In genomic region chr19:32580901-32581703, GRCh38 we compare ENCODE assay signal across 8 cellular contexts. TPM values are rescaled to one million over a fixed set of nuclear protein-coding genes. Genes with fewer than 3 reads are reported as not detected.
DNase-seq lines count a peak whose midpoint lies in the region; ATAC-seq lines count a peak whose summit lies in the region.

PDCD5 (plus strand) TSS chr19:32581190; CDS start chr19:32581262, 72 bp downstream.

- H3K36me3 ChIP-seq in effector memory CD4-positive, alpha-beta T cell (ENCODE audit: control insufficient read depth, insufficient read depth, low read length), result peaks cover 21% of the 10 kb centered on the region

- ATAC-seq in GM21360 (IDR thresholded peaks at IDR 0.05; ENCODE audit: unreplicated experiment), result peak; percentile 89

- peaks cover 13% of the 10 kb centered on the region for H3K4me1 ChIP-seq in effector memory CD4-positive, alpha-beta T cell (ENCODE audit: control insufficient read depth, insufficient read depth, low read length, poor library complexity, severe bottlenecking)

- no peaks in the 10 kb centered on the region for H3K27me3 ChIP-seq in effector memory CD4-positive, alpha-beta T cell (replicated peaks; ENCODE audit: control insufficient read depth, insufficient read depth, low read length, poor library complexity, severe bottlenecking)

- no peaks in the 10 kb centered on the region for H3K9me3 ChIP-seq in effector memory CD4-positive, alpha-beta T cell (ENCODE audit: control insufficient read depth, low read length)

- H3K4me3 ChIP-seq in effector memory CD4-positive, alpha-beta T cell (ENCODE audit: insufficient read depth, low read depth, low read length, poor library complexity, severe bottlenecking), result peak within 1 kb of the TSS; percentile 56

- DNase-seq in COLO829 (ENCODE audit: low spot score) (peak; percentile 97), HT-29 (ENCODE audit: low spot score) (peak; percentile 98), medulla oblongata (ENCODE audit: extremely low spot score) (peak; percentile 96)
- DNase-seq in NK-92 treated with Interleukin-12 subunit alpha and Interleukin-12 subunit beta, amount 100 ng/mL, for 24 hours (lab: John Stamatoyannopoulos, UW), result peak; percentile 93
- DNase-seq in activated CD8-positive, alpha-beta memory T cell treated with anti-CD3 and anti-CD28 coated beads for 4 hours (ENCODE audit: low read depth in 2 of 2), result peak; percentile 93 to 94
- DNase-seq in effector memory CD4-positive, alpha-beta T cell, result peak; percentile 93 to 94 (median 94)
- DNase-seq in stimulated activated CD4-positive, alpha-beta T cell treated with anti-CD3 and anti-CD28 coated beads, TNF-alpha, amount 100 ng/mL, for 48 hours (ENCODE audit: low read depth in 3 of 3), result peak; percentile 94 to 96 (median 94)

- H3K27ac ChIP-seq in effector memory CD4-positive, alpha-beta T cell (ENCODE audit: insufficient read depth, low read length, poor library complexity, severe bottlenecking), result peak within 1 kb of the TSS; percentile 76

RNA-seq across cellular contexts. Expression of gene PDCD5, which starts in this region (rescaled TPM):
- total RNA-seq in HT-29 (2014; rRNA removed; shearing (Covaris generic)), result 204 and 221 TPM in 2 replicates

Comparison
In these comparisons a context has a peak if more than half of its experiments do, and no peak if none do; other contexts are left out.
1. Peak in every context shown above with its lines: DNase-seq, ATAC-seq, H3K4me3 ChIP-seq and H3K27ac ChIP-seq.